8 cellular contexts compared by ENCODE assay signal in the genomic region with DNA sequence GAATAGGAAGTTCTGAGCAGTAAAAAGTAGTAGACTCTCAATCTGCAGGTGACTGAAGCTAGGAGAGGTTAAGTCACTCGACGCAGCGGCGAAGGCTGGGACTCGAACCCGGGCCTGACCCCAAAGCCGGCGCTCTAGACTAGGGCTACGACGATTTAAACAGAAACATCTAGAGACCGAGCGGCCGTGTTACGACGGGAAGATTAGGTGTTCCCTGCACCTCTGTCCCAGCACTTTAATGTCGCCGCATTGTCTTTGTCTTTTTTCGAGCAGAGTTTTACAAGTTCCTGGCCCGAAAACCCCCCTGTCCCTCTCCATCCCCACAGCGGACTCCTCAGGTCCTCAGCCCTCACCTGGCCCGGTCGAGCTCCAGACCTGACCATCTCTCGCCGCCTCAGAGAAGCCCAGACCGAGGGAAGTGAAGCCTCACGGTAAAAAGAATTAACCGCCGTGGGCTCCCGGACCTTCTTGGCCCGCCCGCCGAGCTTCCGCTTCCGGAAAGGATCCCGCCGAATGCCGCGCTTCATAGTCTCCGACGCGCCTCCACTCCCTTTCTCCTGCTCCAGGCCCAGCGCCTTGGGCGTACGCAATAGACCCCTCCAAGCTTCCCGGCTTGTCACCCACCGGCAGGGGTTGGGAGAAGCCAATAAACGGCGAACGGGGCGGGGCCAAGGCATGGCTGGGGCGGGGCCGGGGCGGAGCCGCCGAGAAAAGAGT. TPM values are rescaled to one million over a fixed set of nuclear protein-coding genes. Genes with fewer than 3 reads are reported as not detected.
A peak's percentile ranks its signal among the peaks of the same experiment; 100 is the strongest.
DNase-seq lines count a peak whose midpoint lies in the region; ATAC-seq, FAIRE-seq and TF ChIP-seq lines count a peak whose summit lies in the region.

A gene with protein sequence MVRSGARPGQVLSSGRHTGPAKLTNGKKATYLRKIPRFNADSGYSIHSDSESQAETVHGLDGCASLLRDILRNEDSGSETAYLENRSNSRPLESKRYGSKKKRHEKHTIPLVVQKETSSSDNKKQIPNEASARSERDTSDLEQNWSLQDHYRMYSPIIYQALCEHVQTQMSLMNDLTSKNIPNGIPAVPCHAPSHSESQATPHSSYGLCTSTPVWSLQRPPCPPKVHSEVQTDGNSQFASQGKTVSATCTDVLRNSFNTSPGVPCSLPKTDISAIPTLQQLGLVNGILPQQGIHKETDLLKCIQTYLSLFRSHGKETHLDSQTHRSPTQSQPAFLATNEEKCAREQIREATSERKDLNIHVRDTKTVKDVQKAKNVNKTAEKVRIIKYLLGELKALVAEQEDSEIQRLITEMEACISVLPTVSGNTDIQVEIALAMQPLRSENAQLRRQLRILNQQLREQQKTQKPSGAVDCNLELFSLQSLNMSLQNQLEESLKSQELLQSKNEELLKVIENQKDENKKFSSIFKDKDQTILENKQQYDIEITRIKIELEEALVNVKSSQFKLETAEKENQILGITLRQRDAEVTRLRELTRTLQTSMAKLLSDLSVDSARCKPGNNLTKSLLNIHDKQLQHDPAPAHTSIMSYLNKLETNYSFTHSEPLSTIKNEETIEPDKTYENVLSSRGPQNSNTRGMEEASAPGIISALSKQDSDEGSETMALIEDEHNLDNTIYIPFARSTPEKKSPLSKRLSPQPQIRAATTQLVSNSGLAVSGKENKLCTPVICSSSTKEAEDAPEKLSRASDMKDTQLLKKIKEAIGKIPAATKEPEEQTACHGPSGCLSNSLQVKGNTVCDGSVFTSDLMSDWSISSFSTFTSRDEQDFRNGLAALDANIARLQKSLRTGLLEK (minus strand): TSS at position 439 of the 717 bp plus-strand sequence. CDS start 56 bp downstream, at position 383.

- H3K79me2 ChIP-seq in OCI-LY3 (ENCODE audit: low read length) (no peaks in the 10 kb centered on the region), endothelial cell of umbilical vein (ENCODE audit: control insufficient read depth, insufficient read depth, low read length) (peaks cover 23% of the 10 kb centered on the region)

- peaks cover 14% of the 10 kb centered on the region for H3K36me3 Mint-ChIP-seq in Calu3 (ENCODE audit: insufficient read depth, unreplicated experiment)

- BruUV-seq in Calu3 (replicated peaks; lab: Mats Ljungman, UMichigan) (TSS peak; percentile 74), endothelial cell of umbilical vein (replicated peaks; lab: Mats Ljungman, UMichigan) (TSS peak; percentile 81)

- H3K4me3 ChIP-seq in HUES64 (ENCODE audit: low read length) = peak within 1 kb of the TSS; percentile 87
- H3K4me3 ChIP-seq in OCI-LY3 (ENCODE audit: low read length) = peak within 1 kb of the TSS; percentile 87
- peak within 1 kb of the TSS; percentile 58 to 97 (median 94) for H3K4me3 ChIP-seq in endothelial cell of umbilical vein (replicated peaks in 1 of 3; ENCODE audit: insufficient read depth in 1 of 3, low read depth in 1 of 3, low read length in 3 of 3)

- no peaks in the 10 kb centered on the region for H4K20me1 ChIP-seq in OCI-LY3 (ENCODE audit: insufficient read depth, low read length)
- H4K20me1 ChIP-seq in endothelial cell of umbilical vein (replicated peaks; ENCODE audit: control insufficient read depth, extremely low read depth, insufficient read depth, low read length) = no peaks in the 10 kb centered on the region

- POLR2A ChIA-PET in endothelial cell of umbilical vein (lab: Charles Lee) = interaction anchor here (0.6 to 0.7 kb wide), 2 partner anchors 9 to 60 kb away, joined by 5 to 6 read pairs; no protein-coding TSS in a partner anchor

- H3K4me3 Mint-ChIP-seq in Calu3 (ENCODE audit: low read depth, unreplicated experiment) = peak within 1 kb of the TSS; percentile 86

- H2AFZ ChIP-seq in OCI-LY3 (ENCODE audit: low read depth, low read length) (peak within 1 kb of the TSS; percentile 85), endothelial cell of umbilical vein (ENCODE audit: low read depth, low read length) (peak within 1 kb of the TSS; percentile 69)

- peak; percentile 67 for TF ChIP-seq POLR2A in endothelial cell of umbilical vein (IDR thresholded peaks at IDR 0.05; ENCODE audit: low read depth, low read length)

- FAIRE-seq in endothelial cell of umbilical vein (lab: Jason Lieb, UNC) = peak; percentile 93

- H3K36me3 ChIP-seq in HUES64 (ENCODE audit: insufficient read depth, low read length) = peaks cover 9% of the 10 kb centered on the region
- H3K36me3 ChIP-seq in OCI-LY3 (replicated peaks; ENCODE audit: low read depth, low read length) = peaks cover 4% of the 10 kb centered on the region
- H3K36me3 ChIP-seq in endothelial cell of umbilical vein (ENCODE audit: control insufficient read depth in 2 of 2, extremely low read depth in 1 of 2, insufficient read depth in 2 of 2, low read length in 2 of 2) = no peaks in the 10 kb centered on the region

- peak; percentile 80 for ATAC-seq in GM21423 (IDR thresholded peaks at IDR 0.05; ENCODE audit: unreplicated experiment)

- TF ChIP-seq CTCF in Calu3 (IDR thresholded peaks at IDR 0.05; ENCODE audit: unreplicated experiment) (no peak), OCI-LY3 (IDR thresholded peaks at IDR 0.05; ENCODE audit: low read depth, low read length) (no peak), endothelial cell of umbilical vein (IDR thresholded peaks at IDR 0.05; ENCODE audit: extremely low read depth in 1 of 2, insufficient read depth in 1 of 2, low read depth in 1 of 2, low read length in 2 of 2) (no peak)

- no peaks in the 10 kb centered on the region for H3K9me3 Mint-ChIP-seq in Calu3 (ENCODE audit: low read depth, unreplicated experiment)

- CTCF ChIA-PET in Calu3 (lab: Charles Lee) = interaction anchor here (0.6 to 0.7 kb wide), 9 partner anchors 25 to 979 kb away, joined by 3 to 8 read pairs (median 4); no protein-coding TSS in a partner anchor
- CTCF ChIA-PET in endothelial cell of umbilical vein (lab: Charles Lee) = interaction anchor here (0.7 to 1.5 kb wide), 7 partner anchors 9 to 216 kb away, joined by 3 to 5 read pairs (median 4); a partner anchor contains a TSS

- peak within 1 kb of the TSS; percentile 79 for H3K27ac Mint-ChIP-seq in Calu3 (ENCODE audit: unreplicated experiment)

- DNase-seq in Calu3 = peak; percentile 92
- DNase-seq in activated CD8-positive, alpha-beta memory T cell treated with anti-CD3 and anti-CD28 coated beads, Interleukin-2, amount 50 U/mL, for 4 hours = peak; percentile 69
- peak; percentile 95 for DNase-seq in endothelial cell of umbilical vein (ENCODE audit: low read depth, low spot score)
- peak; percentile 81 for DNase-seq in midbrain (lab: John Stamatoyannopoulos, UW)
- peak; percentile 73 to 79 for DNase-seq in stimulated activated CD8-positive, alpha-beta memory T cell treated with anti-CD3 and anti-CD28 coated beads, Interleukin-15, amount 100 ng/mL, for 48 hours (ENCODE audit: low read depth in 2 of 2)

- H3K27ac ChIP-seq in HUES64 (ENCODE audit: low read depth, low read length) (peak within 1 kb of the TSS; percentile 97), OCI-LY3 (ENCODE audit: low read length) (peak within 1 kb of the TSS; percentile 58), endothelial cell of umbilical vein (ENCODE audit: insufficient read depth, low read depth, low read length) (peak within 1 kb of the TSS; percentile 81)

- H3K4me1 ChIP-seq in HUES64 (ENCODE audit: insufficient read depth, low read length) = peaks cover 10% of the 10 kb centered on the region; the same call in 1 of the 2 replicates
- no peaks in the 10 kb centered on the region for H3K4me1 ChIP-seq in OCI-LY3 (ENCODE audit: low read length)
- H3K4me1 ChIP-seq in endothelial cell of umbilical vein (ENCODE audit: control insufficient read depth, extremely low read depth, insufficient read depth, low read length) = peaks cover 28% of the 10 kb centered on the region

- H3K9ac ChIP-seq in HUES64 (ENCODE audit: low read depth, low read length) (peak within 1 kb of the TSS; percentile 96), OCI-LY3 (ENCODE audit: low read length) (peak within 1 kb of the TSS; percentile 92), endothelial cell of umbilical vein (replicated peaks; ENCODE audit: extremely low read depth, insufficient read depth, low read length) (peak within 1 kb of the TSS; percentile 96)

- H3K9me3 ChIP-seq in HUES64 (ENCODE audit: insufficient read depth, low read depth, low read length) (no peaks in the 10 kb centered on the region), OCI-LY3 (ENCODE audit: insufficient read depth, low read length) (no peaks in the 10 kb centered on the region), endothelial cell of umbilical vein (replicated peaks; ENCODE audit: control insufficient read depth, insufficient read depth, low read length) (no peaks in the 10 kb centered on the region)

- H3K27me3 ChIP-seq in HUES64 (ENCODE audit: insufficient read depth, low read length) = peaks cover 22% of the 10 kb centered on the region
- H3K27me3 ChIP-seq in OCI-LY3 (ENCODE audit: low read depth, low read length) = peaks cover 8% of the 10 kb centered on the region; the same call in 1 of the 2 replicates
- H3K27me3 ChIP-seq in endothelial cell of umbilical vein (ENCODE audit: control insufficient read depth in 2 of 2, insufficient read depth in 2 of 2, low read length in 2 of 2) = peaks cover 5 to 7% of the 10 kb centered on the region in 2 experiments

- peaks cover 19% of the 10 kb centered on the region for H3K27me3 Mint-ChIP-seq in Calu3 (ENCODE audit: unreplicated experiment)

- H3K4me1 Mint-ChIP-seq in Calu3 (ENCODE audit: low read depth, unreplicated experiment) = peaks cover 9% of the 10 kb centered on the region

- intact Hi-C loops in Calu3 (cut with micrococcal nuclease; ENCODE audit: unreplicated experiment) (loop anchor here (10.0 kb wide), 1 partner anchor 206 kb away; no protein-coding TSS in a partner anchor), endothelial cell of umbilical vein (cut with micrococcal nuclease) (loop anchor here (2.0 to 10.0 kb wide), 3 partner anchors 72 to 316 kb away; a partner anchor contains a TSS)

- dilution Hi-C loops in endothelial cell of umbilical vein (cut with MboI; ENCODE audit: extremely low pct_ligation_motif_present, low sequenced_read_pairs) = no loop called here

- H3K9me1 ChIP-seq in endothelial cell of umbilical vein (replicated peaks; ENCODE audit: control insufficient read depth, extremely low read depth, insufficient read depth, low read length) = no peaks in the 10 kb centered on the region

- H3K4me2 ChIP-seq in OCI-LY3 (ENCODE audit: low read length) = peak within 1 kb of the TSS; percentile 75
- peak within 1 kb of the TSS; percentile 99 for H3K4me2 ChIP-seq in endothelial cell of umbilical vein (ENCODE audit: insufficient read depth, low read length)

- under 1% methylated on average over 55 of the region's 55 CpGs for WGBS in HUES64

RNA-seq across cellular contexts. Expression of the gene that starts here (rescaled TPM):
- total RNA-seq in Calu3 (2022) = 53.0 and 60.6 TPM in 2 replicates
- polyA plus RNA-seq in HUES64 (2013, experiment 1 of 2) = 59.6 TPM
- 65.6 TPM for polyA plus RNA-seq in HUES64 (2013, experiment 2 of 2)
- 46.3 and 47.5 TPM in 2 replicates for total RNA-seq in endothelial cell of umbilical vein
- 51.7 and 55.3 TPM in 2 replicates for polyA plus RNA-seq in endothelial cell of umbilical vein
- polyA plus RNA-seq in endothelial cell of umbilical vein (2011; cell fraction: cytosol; rRNA removed) = 24.5 and 33.6 TPM in 2 replicates
- 427 and 466 TPM in 2 replicates for polyA plus RNA-seq in endothelial cell of umbilical vein (2011; cell fraction: nucleus; rRNA removed)
- 27.9 and 41.4 TPM in 2 replicates for polyA plus RNA-seq in endothelial cell of umbilical vein (2012)
- polyA minus RNA-seq in endothelial cell of umbilical vein = 42.1 and 75.4 TPM in 2 replicates
- 32.0 TPM for polyA minus RNA-seq in endothelial cell of umbilical vein (2011; cell fraction: cytosol; rRNA and poly(A)+ RNA removed)
- 102 and 216 TPM in 2 replicates for polyA minus RNA-seq in endothelial cell of umbilical vein (2011; cell fraction: nucleus; rRNA and poly(A)+ RNA removed)

Comparison
In these comparisons a context has a peak if more than half of its experiments do, and no peak if none do; other contexts are left out.
1. Peak in every context shown above with its lines: DNase-seq, ATAC-seq, H3K4me3 ChIP-seq and H3K27ac ChIP-seq.